ENCODE assay signal across 1 cellular context in genomic region chr6:70566751-70567382, GRCh38.
TF ChIP-seq lines count a peak whose summit lies in the region.

TSS of gene SDHAF4 (plus strand) at chr6:70566930. CDS start at chr6:70566941, 11 bp downstream.

TF ChIP-seq in HepG2, 621 proteins besides CTCF, POLR2A, EP300 and RAD21 (continued from another document and continues in another):
- TF ChIP-seq TFDP2 (CRISPR knock-in tag; IDR thresholded peaks at IDR 0.05) (peak; percentile 63), THAP7 (CRISPR knock-in tag; IDR thresholded peaks at IDR 0.05) (no peak), ZNF710 (CRISPR knock-in tag; IDR thresholded peaks at IDR 0.05; ENCODE audit: borderline replicate concordance) (peak; percentile 88; the same call in 1 of the 2 replicates), BATF2 (CRISPR knock-in tag; IDR thresholded peaks at IDR 0.05) (no peak), ZBTB4 (CRISPR knock-in tag; IDR thresholded peaks at IDR 0.05; ENCODE audit: borderline replicate concordance) (peak; percentile 63; the same call in 1 of the 2 replicates), ZNF790 (CRISPR knock-in tag; IDR thresholded peaks at IDR 0.05; ENCODE audit: borderline replicate concordance) (peak; percentile 89; the same call in 1 of the 2 replicates), ZFX (CRISPR knock-in tag; IDR thresholded peaks at IDR 0.05; ENCODE audit: low read depth) (peak; percentile 95), THRA (CRISPR knock-in tag; IDR thresholded peaks at IDR 0.05; ENCODE audit: borderline replicate concordance) (peak; percentile 57; the same call in 1 of the 2 replicates), ZFP36L2 (CRISPR knock-in tag; IDR thresholded peaks at IDR 0.05) (peak; percentile 89; the same call in 1 of the 2 replicates), NR2F6 (IDR thresholded peaks at IDR 0.05) (no peak), NR2F6 (CRISPR knock-in tag; IDR thresholded peaks at IDR 0.05) (peak; percentile 17; the same call in 1 of the 2 replicates), ZNF546 (CRISPR knock-in tag; conservative IDR thresholded peaks at IDR 0.05) (peak; percentile 67; the same call in 1 of the 2 replicates), ZNF619 (CRISPR knock-in tag; IDR thresholded peaks at IDR 0.05) (peak; percentile 89; the same call in 1 of the 2 replicates), ZSCAN12 (CRISPR knock-in tag; IDR thresholded peaks at IDR 0.05) (no peak), LBX2 (CRISPR knock-in tag; IDR thresholded peaks at IDR 0.05; ENCODE audit: borderline replicate concordance) (peak; percentile 86; the same call in 1 of the 2 replicates), ZNF512 (CRISPR knock-in tag; IDR thresholded peaks at IDR 0.05) (no peak), ZNF34 (CRISPR knock-in tag; IDR thresholded peaks at IDR 0.05; ENCODE audit: borderline replicate concordance) (peak; percentile 79; the same call in 1 of the 2 replicates), KMT2B (CRISPR knock-in tag; IDR thresholded peaks at IDR 0.05) (peak; percentile 74; the same call in 1 of the 2 replicates), ZNF407 (CRISPR knock-in tag; IDR thresholded peaks at IDR 0.05; ENCODE audit: not compliant biosample characterization) (peak; percentile 42), AKAP8 (CRISPR knock-in tag; IDR thresholded peaks at IDR 0.05) (0 out of 2 replicates have a peak, but pooled peaks have one; percentile 24), MAFF (IDR thresholded peaks at IDR 0.05; ENCODE audit: low read depth, low read length) (no peak), HIC2 (CRISPR knock-in tag; IDR thresholded peaks at IDR 0.05; ENCODE audit: low read depth) (0 out of 2 replicates have a peak, but pooled peaks have one; percentile 50), THAP9 (CRISPR knock-in tag; IDR thresholded peaks at IDR 0.05; ENCODE audit: borderline replicate concordance) (peak; percentile 100), ZNF605 (CRISPR knock-in tag; IDR thresholded peaks at IDR 0.05) (peak; percentile 91), DMAP1 (CRISPR knock-in tag; IDR thresholded peaks at IDR 0.05) (peak; percentile 92)
